In the genomic region with DNA sequence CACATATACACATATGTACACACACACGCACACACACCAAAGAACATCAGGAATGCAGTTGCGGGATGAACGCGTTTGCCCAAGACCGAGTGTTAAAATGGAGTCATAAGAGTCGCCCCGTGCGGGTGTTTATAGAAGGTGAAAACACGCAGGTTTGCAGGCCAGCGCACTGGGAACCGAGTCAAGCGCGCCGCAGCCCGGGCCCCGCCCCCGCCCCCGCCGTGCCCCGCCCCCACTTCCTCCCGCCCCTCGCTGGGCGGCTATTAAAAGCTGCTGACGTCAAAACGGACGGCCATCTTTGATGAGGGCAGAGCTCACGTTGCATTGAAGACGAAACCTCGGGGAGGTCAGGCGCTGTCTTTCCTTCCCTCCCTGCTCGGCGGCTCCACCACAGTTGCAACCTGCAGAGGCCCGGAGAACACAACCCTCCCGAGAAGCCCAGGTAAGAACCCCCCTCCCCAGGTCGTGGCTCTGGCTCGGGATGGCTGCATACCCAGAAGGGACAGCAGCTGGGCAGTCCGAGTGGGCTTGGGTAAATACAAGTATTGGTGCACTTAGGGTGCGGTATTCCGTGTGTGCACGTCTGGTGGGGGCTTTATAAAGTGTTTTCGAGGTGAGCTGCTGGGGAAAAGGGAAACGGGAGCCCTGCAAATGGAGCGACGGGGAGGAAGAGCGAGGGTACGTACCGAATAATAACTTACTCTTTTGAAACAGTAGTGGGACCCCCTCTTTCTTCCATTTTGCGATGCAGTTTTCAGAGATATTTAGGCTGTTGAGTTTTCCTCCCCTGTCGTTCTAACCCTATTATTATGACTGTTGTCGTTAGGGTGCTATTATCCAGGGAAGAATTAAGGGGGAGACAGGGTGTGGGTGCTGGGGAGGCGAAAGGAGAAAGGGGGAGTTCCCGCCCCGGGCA, we compare ENCODE assay signal across 8 cellular contexts. TPM values are rescaled to one million over a fixed set of nuclear protein-coding genes. Genes with fewer than 3 reads are reported as not detected.
DNase-seq lines count a peak whose midpoint lies in the region; ATAC-seq and TF ChIP-seq lines count a peak whose summit lies in the region.

Gene SNAP25 (plus strand): TSS at position 295 of the 916 bp plus-strand sequence. CDS start 56,662 bp downstream, outside the sequence.

- intact Hi-C loops in left lung (cut with DNase I) = no loop called here

- ATAC-seq in left lung (peak; percentile 71), HG02970 (IDR thresholded peaks at IDR 0.05; ENCODE audit: low FRiP score, unreplicated experiment) (no peak), HG02588 (IDR thresholded peaks at IDR 0.05; ENCODE audit: unreplicated experiment) (no peak)

- H3K27me3 ChIP-seq in WERI-Rb-1 (ENCODE audit: insufficient read depth, low read depth, severe bottlenecking) (no peaks in the 10 kb centered on the region), left lung (peaks cover 14 to 91% of the 10 kb centered on the region in 2 donors)

- H3K4me3 ChIP-seq in WERI-Rb-1 (ENCODE audit: low read depth, low read length) (peak within 1 kb of the TSS; percentile 92), left lung (peak within 1 kb of the TSS; percentile 22 to 25)

- peak; percentile 31 for DNase-seq in GM10266 (ENCODE audit: extremely low spot score)
- DNase-seq in NCI-H2029 (lab: John Stamatoyannopoulos, UW) = peak; percentile 94
- peak; percentile 93 for DNase-seq in WERI-Rb-1
- DNase-seq in dermis microvascular lymphatic vessel endothelial cell (ENCODE audit: low read depth in 2 of 2) = peak; percentile 14 to 69
- peak; percentile 44 to 56 for DNase-seq in left lung
- peak; percentile 18 to 19 for DNase-seq in stimulated activated CD4-positive, alpha-beta T cell treated with anti-CD3 and anti-CD28 coated beads, Interleukin-4, amount 100 ng/mL, for 48 hours (ENCODE audit: low read depth in 2 of 2)

- peaks cover 2 to 15% of the 10 kb centered on the region in 2 donors for H3K4me1 ChIP-seq in left lung

- H3K36me3 ChIP-seq in WERI-Rb-1 (0 out of 2 replicates have a peak, but pooled peaks cover 3% of the 10 kb centered on the region), left lung (no peaks in the 10 kb centered on the region)

- H3K27ac ChIP-seq in WERI-Rb-1 (peak within 1 kb of the TSS; percentile 81), left lung (peak within 1 kb of the TSS; percentile 3 to 48)

- H3K9me3 ChIP-seq in WERI-Rb-1 (ENCODE audit: severe bottlenecking) = no peaks in the 10 kb centered on the region
- no peaks in the 10 kb centered on the region for H3K9me3 ChIP-seq in left lung

- TF ChIP-seq CTCF in GM10266 (IDR thresholded peaks at IDR 0.05; ENCODE audit: control insufficient read depth, insufficient read depth, low read depth, missing control alignments) = no peak
- no peak for TF ChIP-seq CTCF in WERI-Rb-1 (IDR thresholded peaks at IDR 0.05; ENCODE audit: low read depth, low read length)
- TF ChIP-seq CTCF in left lung (IDR thresholded peaks at IDR 0.05) = no peak

RNA-seq across cellular contexts. Expression of gene SNAP25, which starts in this region (rescaled TPM):
- under 0.01 TPM in 1 of 2 replicates, not detected in the other for total RNA-seq in dermis microvascular lymphatic vessel endothelial cell
- total RNA-seq in left lung = 1 to 10 TPM; 1.5 to 3.7 TPM

Comparison
In these comparisons a context has a peak if more than half of its experiments do, and no peak if none do; other contexts are left out.
1. Peak in DNase-seq in dermis microvascular lymphatic vessel endothelial cell; RNA of the gene not detected or under 1 TPM.
2. DNase-seq: peak in every context shown above with its lines; median percentile 94 in NCI-H2029; 93 in WERI-Rb-1; 50 in left lung; 42 in dermis microvascular lymphatic vessel endothelial cell; 31 in GM10266; 18 in stimulated activated CD4-positive, alpha-beta T cell treated with anti-CD3 and anti-CD28 coated beads, Interleukin-4, amount 100 ng/mL, for 48 hours.